22 cellular contexts compared by ENCODE assay signal in genomic region chr3:123392368-123392767, GRCh38. TPM values are rescaled to one million over a fixed set of nuclear protein-coding genes. Genes with fewer than 3 reads are reported as not detected.
A peak's percentile ranks its signal among the peaks of the same experiment; 100 is the strongest.
DNase-seq lines count a peak whose midpoint lies in the region; ATAC-seq and TF ChIP-seq lines count a peak whose summit lies in the region.
"Had no signal": no experiment of that assay in that cellular context is flagged by ENCODE, and none has a peak within 500 bp of the region (broad histone marks: within the 10 kb centered on the region; RNA-seq: fewer than 3 reads in every experiment).

No MANE protein-coding gene starts in this region.

- no peak for ATAC-seq in heart left ventricle
- no peak for ATAC-seq in Right ventricle myocardium superior (ENCODE audit: poor library complexity)
- ATAC-seq in gastroesophageal sphincter, result no peak
- ATAC-seq in aorta (ENCODE audit: low FRiP score), result no peak
- ATAC-seq: A549; CD8-positive, alpha-beta T cell; HCT116; stimulated activated naive CD8-positive, alpha-beta T cell treated with anti-CD3 and anti-CD28 coated beads, Interleukin-15, amount 100 ng/mL, for 72 hours; T-cell; upper lobe of right lung had no signal

- TF ChIP-seq EP300 in gastroesophageal sphincter (IDR thresholded peaks at IDR 0.05), result no peak

- no peaks in the 10 kb centered on the region for H3K36me3 Mint-ChIP-seq in progenitor cell of endocrine pancreas (ENCODE audit: insufficient read depth)
- H3K36me3 Mint-ChIP-seq: CD8-positive, alpha-beta T cell; naive B cell; T-cell had no signal

- H3K9me3 ChIP-seq in heart left ventricle (no peaks in the 10 kb centered on the region), gastroesophageal sphincter (no peaks in the 10 kb centered on the region), aorta (ENCODE audit: control insufficient read depth, low read length) (no peaks in the 10 kb centered on the region)
- H3K9me3 ChIP-seq: A549, ovary, upper lobe of right lung had no signal

- no peaks in the 10 kb centered on the region for H3K27me3 ChIP-seq in heart left ventricle
- H3K27me3 ChIP-seq in gastroesophageal sphincter, result no peaks in the 10 kb centered on the region
- no peaks in the 10 kb centered on the region for H3K27me3 ChIP-seq in aorta (ENCODE audit: control insufficient read depth in 1 of 2, insufficient read depth in 2 of 2, low read length in 1 of 2)
- H3K27me3 ChIP-seq: ovary, upper lobe of right lung had no signal

- TF ChIP-seq POLR2A in heart left ventricle (IDR thresholded peaks at IDR 0.05) (no peak), gastroesophageal sphincter (IDR thresholded peaks at IDR 0.05) (no peak)

- DNase-seq in heart left ventricle, result peak in 3 of 5 donors; percentile 23 to 26 (median 23)
- DNase-seq in Right ventricle myocardium superior, result no peak
- no peak for DNase-seq in progenitor cell of endocrine pancreas (ENCODE audit: low spot score, unreplicated experiment)
- DNase-seq in aorta, result no peak
- DNase-seq in NOMO-1 treated with DMSO at 0.1 percent for 48 hours (lab: John Stamatoyannopoulos, UW; ENCODE audit: unreplicated experiment), result no peak
- DNase-seq in stimulated activated CD4-positive, alpha-beta T cell treated with anti-CD3 and anti-CD28 coated beads, Interleukin-12 subunit alpha, Interleukin-12 subunit beta, amount 100 ng/mL, for 4 hours, result no peak
- DNase-seq in NCI-H2196 (lab: John Stamatoyannopoulos, UW; ENCODE audit: unreplicated experiment), result no peak
- DNase-seq: activated T-cell treated with anti-CD3 and anti-CD28 coated beads, Interleukin-2, amount 50 U/mL, for 1 hour; CD8-positive, alpha-beta T cell; glutamatergic neuron; mesenchymal stem cell; naive B cell; NCI-H1092 treated with DMSO at 0.1 percent for 48 hours; NCI-H2029 treated with DMSO at 0.1 percent for 48 hours; NCI-H774; stimulated activated naive CD8-positive, alpha-beta T cell treated with anti-CD3 and anti-CD28 coated beads, Interleukin-15, amount 100 ng/mL, for 72 hours; T-cell; upper lobe of right lung had no signal

- intact Hi-C loops in heart left ventricle (cut with DNase I), result no loop called here
- intact Hi-C loops in Right ventricle myocardium superior (cut with DNase I), result no loop called here
- intact Hi-C loops in aorta (cut with DNase I), result no loop called here

- H3K9me3 Mint-ChIP-seq in progenitor cell of endocrine pancreas (ENCODE audit: low read depth), result no peaks in the 10 kb centered on the region
- H3K9me3 Mint-ChIP-seq: CD8-positive, alpha-beta T cell; naive B cell; stimulated activated naive CD8-positive, alpha-beta T cell treated with anti-CD3 and anti-CD28 coated beads, Interleukin-15, amount 100 ng/mL, for 72 hours; T-cell had no signal

- peaks cover 25% of the 10 kb centered on the region for H3K4me1 Mint-ChIP-seq in progenitor cell of endocrine pancreas (ENCODE audit: low read depth)
- H3K4me1 Mint-ChIP-seq: stimulated activated naive CD8-positive, alpha-beta T cell treated with anti-CD3 and anti-CD28 coated beads, Interleukin-15, amount 100 ng/mL, for 72 hours; T-cell had no signal

- peak overlapping the region; percentile 30 for H3K27ac Mint-ChIP-seq in progenitor cell of endocrine pancreas
- H3K27ac Mint-ChIP-seq: CD8-positive, alpha-beta T cell; naive B cell; stimulated activated naive CD8-positive, alpha-beta T cell treated with anti-CD3 and anti-CD28 coated beads, Interleukin-15, amount 100 ng/mL, for 72 hours; T-cell had no signal

- peak overlapping the region in 11 of 12 donors; percentile 60 to 94 (median 90) for H3K27ac ChIP-seq in heart left ventricle
- H3K27ac ChIP-seq in gastroesophageal sphincter, result peak overlapping the region; percentile 92 to 99 (median 92)
- H3K27ac ChIP-seq in aorta (ENCODE audit: low read depth in 1 of 2, low read length in 2 of 2), result peak overlapping the region; percentile 18 to 83
- H3K27ac ChIP-seq: A549, upper lobe of right lung had no signal

- H3K4me3 Mint-ChIP-seq in progenitor cell of endocrine pancreas (ENCODE audit: low read depth), result no peak overlapping the region
- H3K4me3 Mint-ChIP-seq: CD8-positive, alpha-beta T cell; naive B cell; stimulated activated naive CD8-positive, alpha-beta T cell treated with anti-CD3 and anti-CD28 coated beads, Interleukin-15, amount 100 ng/mL, for 72 hours; T-cell had no signal

- H3K4me1 ChIP-seq in heart left ventricle (peaks cover 4 to 95% (median 56%) of the 10 kb centered on the region in 12 donors), gastroesophageal sphincter (peaks cover 14 to 97% (median 32%) of the 10 kb centered on the region in 3 donors), aorta (ENCODE audit: control insufficient read depth in 1 of 2, insufficient read depth in 2 of 2, low read length in 2 of 2) (peaks cover 1 to 3% of the 10 kb centered on the region in 2 donors)
- H3K4me1 ChIP-seq: A549, upper lobe of right lung had no signal

- 43 to 54% (median 45%) methylated on average over 5 of the region's 5 CpGs for WGBS in heart left ventricle, 4 donors
- 37 to 54% methylated on average over 4 to 5 of the region's 5 CpGs for WGBS in gastroesophageal sphincter (ENCODE audit: low coverage in 1 of 2), 2 donors
- WGBS in aorta, 2 donors, result 41 to 50% methylated on average over 5 of the region's 5 CpGs

- no peak for TF ChIP-seq CTCF in heart left ventricle (IDR thresholded peaks at IDR 0.05)
- TF ChIP-seq CTCF in gastroesophageal sphincter (IDR thresholded peaks at IDR 0.05), result no peak
- no peak for TF ChIP-seq CTCF in progenitor cell of endocrine pancreas (IDR thresholded peaks at IDR 0.05; ENCODE audit: unreplicated experiment)

- no peak overlapping the region for H3K4me3 ChIP-seq in heart left ventricle
- H3K4me3 ChIP-seq in gastroesophageal sphincter, result no peak overlapping the region
- no peak overlapping the region for H3K4me3 ChIP-seq in aorta (ENCODE audit: low read length in 2 of 2)
- H3K4me3 ChIP-seq: A549, ovary, upper lobe of right lung had no signal

- no peaks in the 10 kb centered on the region for H3K27me3 Mint-ChIP-seq in progenitor cell of endocrine pancreas

- H3K36me3 ChIP-seq in heart left ventricle (no peaks in the 10 kb centered on the region), gastroesophageal sphincter (no peaks in the 10 kb centered on the region), aorta (ENCODE audit: control insufficient read depth in 1 of 2, insufficient read depth in 2 of 2, low read length in 1 of 2) (no peaks in the 10 kb centered on the region)
- H3K36me3 ChIP-seq: ovary, upper lobe of right lung had no signal

RNA-seq across cellular contexts. Expression of gene ADCY5, which starts 56.5 kb away (rescaled TPM):
- 100 to 1,000 TPM; 106 to 276 (median 170) TPM for total RNA-seq in heart left ventricle
- 10 to 100 TPM; 78.5 to 84.1 TPM for polyA plus RNA-seq in heart left ventricle
- total RNA-seq in Right ventricle myocardium superior, result 225 TPM
- total RNA-seq in gastroesophageal sphincter, result 100 to 1,000 TPM; 119 to 251 (median 185) TPM
- total RNA-seq in progenitor cell of endocrine pancreas, result 33.8 and 35.9 TPM in 2 replicates
- total RNA-seq in aorta, result 10 to 100 TPM; 65.5 to 72.7 TPM
- polyA plus RNA-seq in aorta, result 10 to 100 TPM in 1 of 2 donors, 1 to 10 TPM in 1; 6.6 to 16.3 TPM
- total RNA-seq: CD8-positive, alpha-beta T cell had no signal

Comparison
In these comparisons a context has a peak if more than half of its experiments do, and no peak if none do; other contexts are left out.
1. DNase-seq: peak in heart left ventricle (3 of 5); none in Right ventricle myocardium superior (single experiment), progenitor cell of endocrine pancreas (single experiment), aorta (0 of 2), NOMO-1 treated with DMSO at 0.1 percent for 48 hours (single experiment), stimulated activated CD4-positive, alpha-beta T cell treated with anti-CD3 and anti-CD28 coated beads, Interleukin-12 subunit alpha, Interleukin-12 subunit beta, amount 100 ng/mL, for 4 hours (single experiment) and NCI-H2196 (single experiment).
2. Peak in every context shown above with its lines, with median percentiles within 50 percentile points of each other: H3K27ac ChIP-seq.